8 cellular contexts compared by ENCODE assay signal in the genomic region with DNA sequence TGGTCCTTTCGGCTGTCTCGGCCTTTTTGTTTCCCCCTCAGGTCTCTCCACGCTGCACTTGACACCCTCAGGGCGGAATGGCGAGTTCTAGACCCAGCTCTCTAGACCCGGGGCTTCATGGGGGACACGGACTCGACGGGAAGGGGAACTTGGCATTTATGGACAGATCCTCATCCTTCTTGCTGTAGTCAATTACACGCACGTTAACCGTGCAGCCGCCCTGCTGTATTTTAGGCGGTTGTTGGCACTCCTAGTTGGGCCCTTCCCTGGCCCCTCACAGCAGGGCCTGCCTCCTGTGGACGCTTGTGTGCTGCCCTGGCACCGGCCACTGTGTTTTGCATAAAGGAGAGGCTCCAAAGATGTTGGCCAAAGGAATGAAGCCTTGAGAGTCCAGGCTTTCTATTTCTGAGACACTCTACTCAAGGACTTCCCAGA. TPM values are rescaled to one million over a fixed set of nuclear protein-coding genes. Genes with fewer than 3 reads are reported as not detected.
DNase-seq lines count a peak whose midpoint lies in the region; ATAC-seq and TF ChIP-seq lines count a peak whose summit lies in the region.

No MANE protein-coding gene starts in this region.

- peak overlapping the region; percentile 66 for H3K4me3 Mint-ChIP-seq in T-helper 1 cell treated with Interleukin-12 subunit alpha and Interleukin-12 subunit beta and Interleukin-4 antibody, amounts not matched to agents 30 μg/mL and 1 μg/mL, for 36 hours

- H3K9me3 ChIP-seq in endocrine pancreas (ENCODE audit: control insufficient read depth, low read length) (no peaks in the 10 kb centered on the region), upper lobe of right lung (no peaks in the 10 kb centered on the region)

- H3K9ac ChIP-seq in endocrine pancreas (ENCODE audit: control insufficient read depth, insufficient read depth, low read length): peak overlapping the region; percentile 50

- intact Hi-C loops in upper lobe of right lung (cut with DNase I): no loop called here

- no peaks in the 10 kb centered on the region for H3K36me3 ChIP-seq in endocrine pancreas (ENCODE audit: control insufficient read depth, insufficient read depth, low read length)
- H3K36me3 ChIP-seq in upper lobe of right lung: peaks cover 4% of the 10 kb centered on the region

- peaks cover 30% of the 10 kb centered on the region for H3K4me1 Mint-ChIP-seq in T-helper 1 cell treated with Interleukin-12 subunit alpha and Interleukin-12 subunit beta and Interleukin-4 antibody, amounts not matched to agents 30 μg/mL and 1 μg/mL, for 36 hours (ENCODE audit: low read depth)

- H3K27me3 Mint-ChIP-seq in T-helper 1 cell treated with Interleukin-12 subunit alpha and Interleukin-12 subunit beta and Interleukin-4 antibody, amounts not matched to agents 30 μg/mL and 1 μg/mL, for 36 hours (ENCODE audit: low read depth): no peaks in the 10 kb centered on the region

- peak; percentile 3 for ATAC-seq in GM21528 (IDR thresholded peaks at IDR 0.05; ENCODE audit: low FRiP score, unreplicated experiment)
- peak; percentile 75 for ATAC-seq in upper lobe of right lung
- ATAC-seq in HG03045 (IDR thresholded peaks at IDR 0.05; ENCODE audit: unreplicated experiment): no peak

- H3K4me1 ChIP-seq in endocrine pancreas (ENCODE audit: control insufficient read depth, insufficient read depth, low read length) (peaks cover 18% of the 10 kb centered on the region), upper lobe of right lung (peaks cover 14% of the 10 kb centered on the region)

- H3K27ac Mint-ChIP-seq in T-helper 1 cell treated with Interleukin-12 subunit alpha and Interleukin-12 subunit beta and Interleukin-4 antibody, amounts not matched to agents 30 μg/mL and 1 μg/mL, for 36 hours: peak overlapping the region; percentile 72

- no peak for TF ChIP-seq CTCF in upper lobe of right lung (IDR thresholded peaks at IDR 0.05)

- peaks cover 16% of the 10 kb centered on the region for H3K36me3 Mint-ChIP-seq in T-helper 1 cell treated with Interleukin-12 subunit alpha and Interleukin-12 subunit beta and Interleukin-4 antibody, amounts not matched to agents 30 μg/mL and 1 μg/mL, for 36 hours (ENCODE audit: low read depth)

- H3K27me3 ChIP-seq in endocrine pancreas (ENCODE audit: control insufficient read depth, insufficient read depth, low read length) (no peaks in the 10 kb centered on the region), upper lobe of right lung (no peaks in the 10 kb centered on the region)

- no peaks in the 10 kb centered on the region for H3K9me3 Mint-ChIP-seq in T-helper 1 cell treated with Interleukin-12 subunit alpha and Interleukin-12 subunit beta and Interleukin-4 antibody, amounts not matched to agents 30 μg/mL and 1 μg/mL, for 36 hours

- H3K4me3 ChIP-seq in endocrine pancreas (ENCODE audit: control insufficient read depth, insufficient read depth, low read length) (no peak overlapping the region), upper lobe of right lung (peak overlapping the region; percentile 79)

- H3K27ac ChIP-seq in upper lobe of right lung: peak overlapping the region; percentile 91

- DNase-seq in CD1c-positive myeloid dendritic cell (ENCODE audit: extremely low spot score): peak; percentile 16
- peak; percentile 24 for DNase-seq in midbrain (lab: John Stamatoyannopoulos, UW)
- DNase-seq in upper lobe of right lung: peak; percentile 89
- DNase-seq in A172 (ENCODE audit: low spot score): no peak

RNA-seq across cellular contexts. Expression of a gene that starts 0.6 kb away (rescaled TPM):
- 61.3 TPM for total RNA-seq in upper lobe of right lung
- total RNA-seq in A172 (2014; rRNA removed; shearing (Covaris generic)): 41.8 and 58.7 TPM in 2 replicates
